16 cellular contexts compared by ENCODE assay signal in genomic region chr9:77063645-77064285, GRCh38. TPM values are rescaled to one million over a fixed set of nuclear protein-coding genes. Genes with fewer than 3 reads are reported as not detected.
DNase-seq lines count a peak whose midpoint lies in the region; TF ChIP-seq lines count a peak whose summit lies in the region.
"Had no signal": no experiment of that assay in that cellular context is flagged by ENCODE, and none has a peak within 500 bp of the region (broad histone marks: within the 10 kb centered on the region; RNA-seq: fewer than 3 reads in every experiment).

No MANE protein-coding gene starts in this region.

- H3K4me3 ChIP-seq in HFF-Myc (replicated peaks; ENCODE audit: low read depth, low read length) (no peak overlapping the region), SJSA1 (no peak overlapping the region), neural progenitor cell (no peak overlapping the region)
- H3K4me3 ChIP-seq: psoas muscle had no signal

- no peak overlapping the region for H3K4me3 Mint-ChIP-seq in neural progenitor cell
- H3K4me3 Mint-ChIP-seq: activated CD4-positive, alpha-beta T cell treated with anti-CD3 and anti-CD28 coated beads, Interleukin-2, amount 10 ng/mL, durations not matched to agents 24 days and 14 days; B cell had no signal

- in situ Hi-C loops in ACHN (cut with HindIII; ENCODE audit: low pct_ligation_motif_present, low pct_unique_long_range_greater_than_20kb, low sequenced_read_pairs), result no loop called here

- peaks cover 4% of the 10 kb centered on the region for H3K27me3 Mint-ChIP-seq in neural progenitor cell (ENCODE audit: insufficient read depth, low read depth)
- H3K27me3 Mint-ChIP-seq: activated CD4-positive, alpha-beta T cell treated with anti-CD3 and anti-CD28 coated beads, Interleukin-2, amount 10 ng/mL, durations not matched to agents 24 days and 14 days; B cell had no signal

- H3K79me2 ChIP-seq in neural progenitor cell (ENCODE audit: low read depth), result no peaks in the 10 kb centered on the region

- H3K4me2 ChIP-seq in neural progenitor cell, result no peak overlapping the region

- no peaks in the 10 kb centered on the region for H3K9me3 ChIP-seq in SJSA1 (replicated peaks)
- no peaks in the 10 kb centered on the region for H3K9me3 ChIP-seq in neural progenitor cell (ENCODE audit: low read depth)
- H3K9me3 ChIP-seq: psoas muscle had no signal

- H2AFZ ChIP-seq in neural progenitor cell (replicated peaks), result no peak overlapping the region

- H3K9ac ChIP-seq in neural progenitor cell, result no peak overlapping the region

- H3K36me3 ChIP-seq in SJSA1 (no peaks in the 10 kb centered on the region), neural progenitor cell (no peaks in the 10 kb centered on the region)

- no peaks in the 10 kb centered on the region for H3K4me1 Mint-ChIP-seq in neural progenitor cell
- H3K4me1 Mint-ChIP-seq: activated CD4-positive, alpha-beta T cell treated with anti-CD3 and anti-CD28 coated beads, Interleukin-2, amount 10 ng/mL, durations not matched to agents 24 days and 14 days; B cell had no signal

- DNase-seq in ACHN (peak; percentile 74), HFF-Myc (ENCODE audit: extremely low read depth, low read depth) (peak; percentile 39), SJSA1 (ENCODE audit: low read depth in 1 of 2, low spot score in 2 of 2) (peak; percentile 47 to 68), fibroblast of the conjunctiva (ENCODE audit: low read depth) (peak; percentile 24), ecto neural progenitor cell (ENCODE audit: low spot score) (no peak), neural progenitor cell (ENCODE audit: low spot score) (no peak), erythroblast (lab: John Stamatoyannopoulos, UW) (no peak), anterior cingulate cortex (lab: John Stamatoyannopoulos, UW) (no peak)
- DNase-seq: activated CD4-positive, alpha-beta T cell treated with anti-CD3 and anti-CD28 coated beads, Interleukin-2, amount 10 ng/mL, durations not matched to agents 24 days and 14 days; cortex of kidney; H7; midbrain; NCI-H69; psoas muscle; T-helper 1 cell had no signal

- H4K20me1 ChIP-seq in neural progenitor cell (ENCODE audit: low read depth), result no peaks in the 10 kb centered on the region

- TF ChIP-seq POLR2A in erythroblast (IDR thresholded peaks at IDR 0.05; ENCODE audit: low read length), result no peak

- TF ChIP-seq CTCF in HFF-Myc (IDR thresholded peaks at IDR 0.05; ENCODE audit: low read depth, low read length, missing control alignments) (no peak), neural progenitor cell (IDR thresholded peaks at IDR 0.05) (no peak)

- H3K27me3 ChIP-seq in SJSA1 (replicated peaks) (no peaks in the 10 kb centered on the region), neural progenitor cell (no peaks in the 10 kb centered on the region)

- H3K4me1 ChIP-seq in SJSA1 (replicated peaks) (peaks cover 5% of the 10 kb centered on the region), neural progenitor cell (no peaks in the 10 kb centered on the region)
- H3K4me1 ChIP-seq: psoas muscle had no signal

- H3F3A ChIP-seq in neural progenitor cell (ENCODE audit: low read depth), result no peaks in the 10 kb centered on the region

- no peak overlapping the region for H3K27ac Mint-ChIP-seq in neural progenitor cell
- H3K27ac Mint-ChIP-seq: activated CD4-positive, alpha-beta T cell treated with anti-CD3 and anti-CD28 coated beads, Interleukin-2, amount 10 ng/mL, durations not matched to agents 24 days and 14 days; B cell had no signal

- peaks cover 15% of the 10 kb centered on the region for H3K9me3 Mint-ChIP-seq in neural progenitor cell
- H3K9me3 Mint-ChIP-seq: activated CD4-positive, alpha-beta T cell treated with anti-CD3 and anti-CD28 coated beads, Interleukin-2, amount 10 ng/mL, durations not matched to agents 24 days and 14 days had no signal

- H3K27ac ChIP-seq in SJSA1 (no peak overlapping the region), neural progenitor cell (no peak overlapping the region)
- H3K27ac ChIP-seq: psoas muscle had no signal

- H3K36me3 Mint-ChIP-seq in neural progenitor cell, result no peaks in the 10 kb centered on the region

RNA-seq across cellular contexts. Expression of gene FOXB2, which starts 44.3 kb away (rescaled TPM):
- total RNA-seq in SJSA1 (2014; rRNA removed; shearing (Covaris generic)), result not detected in 2 replicates
- total RNA-seq in neural progenitor cell (ENCODE audit: low replicate concordance), result not detected in 2 replicates
- total RNA-seq: activated CD4-positive, alpha-beta T cell treated with anti-CD3 and anti-CD28 coated beads, Interleukin-2, amount 10 ng/mL, durations not matched to agents 24 days and 14 days; B cell had no signal

Comparison
In these comparisons a context has a peak if more than half of its experiments do, and no peak if none do; other contexts are left out.
1. DNase-seq: peak in ACHN (single experiment), HFF-Myc (single experiment), SJSA1 (2 of 2) and fibroblast of the conjunctiva (single experiment); none in ecto neural progenitor cell (single experiment), neural progenitor cell (single experiment), erythroblast (0 of 2) and anterior cingulate cortex (0 of 58).